10 cellular contexts compared by ENCODE assay signal in the genomic region with DNA sequence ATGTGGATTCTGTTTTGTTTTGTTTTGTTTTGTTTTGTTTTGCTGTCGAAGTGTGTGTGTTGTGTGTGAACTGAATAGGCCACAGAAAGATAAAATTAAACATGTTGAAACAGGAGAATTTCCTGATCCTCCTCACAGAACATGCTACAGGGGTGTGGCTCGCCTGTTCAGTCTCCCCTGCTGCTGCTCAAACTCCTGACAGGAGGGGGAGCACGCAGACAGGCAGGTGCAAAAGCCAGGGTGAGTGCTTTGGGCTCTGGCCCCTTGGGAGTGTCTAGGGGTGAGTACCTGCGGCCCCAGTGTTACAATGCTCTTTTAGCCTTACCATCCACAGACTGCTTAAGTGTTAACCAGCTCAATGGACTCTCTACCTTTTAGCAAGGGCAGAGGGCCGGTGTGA.
A peak's percentile ranks its signal among the peaks of the same experiment; 100 is the strongest.
DNase-seq lines count a peak whose midpoint lies in the region; ATAC-seq, FAIRE-seq and TF ChIP-seq lines count a peak whose summit lies in the region.
"Had no signal": no experiment of that assay in that cellular context is flagged by ENCODE, and none has a peak within 500 bp of the region (broad histone marks: within the 10 kb centered on the region; RNA-seq: fewer than 3 reads in every experiment).

No MANE protein-coding gene starts in this region.

- H3K9me1 ChIP-seq in keratinocyte (ENCODE audit: control insufficient read depth, extremely low read depth, insufficient read depth, low read length) = no peaks in the 10 kb centered on the region

- H3K9ac ChIP-seq in keratinocyte (ENCODE audit: control insufficient read depth, extremely low read depth, insufficient read depth, low read length) = no peak overlapping the region
- no peak overlapping the region for H3K9ac ChIP-seq in kidney (ENCODE audit: low read length in 2 of 2)

- H2AFZ ChIP-seq in keratinocyte (ENCODE audit: control insufficient read depth, low read length) = no peak overlapping the region

- no peaks in the 10 kb centered on the region for H3K27me3 ChIP-seq in keratinocyte (ENCODE audit: control insufficient read depth, extremely low read depth, insufficient read depth, low read length)

- intact Hi-C loops in kidney (cut with DNase I) = no loop called here

- no peak overlapping the region for H3K4me3 Mint-ChIP-seq in mesothelial cell of epicardium

- peaks cover 2% of the 10 kb centered on the region for H3K36me3 Mint-ChIP-seq in mesothelial cell of epicardium

- H3K4me2 ChIP-seq in keratinocyte (ENCODE audit: control insufficient read depth, extremely low read depth, insufficient read depth, low read depth, low read length) = no peak overlapping the region

- dilution Hi-C loops in keratinocyte (cut with MboI; ENCODE audit: extremely low pct_ligation_motif_present, low sequenced_read_pairs) = no loop called here

- H3K27ac Mint-ChIP-seq in mesothelial cell of epicardium = no peak overlapping the region

- DNase-seq in keratinocyte (ENCODE audit: low read depth, low spot score) (no peak), kidney (no peak), A172 (ENCODE audit: low spot score) (no peak), mesothelial cell of epicardium (ENCODE audit: low spot score in 2 of 2, unreplicated experiment in 2 of 2) (no peak)
- DNase-seq: erythroblast had no signal

- H3K36me3 ChIP-seq in keratinocyte (ENCODE audit: control insufficient read depth in 2 of 2, extremely low read depth in 1 of 2, insufficient read depth in 2 of 2, low read length in 2 of 2) (no peaks in the 10 kb centered on the region), kidney (ENCODE audit: control insufficient read depth in 1 of 2, insufficient read depth in 2 of 2, low read length in 2 of 2) (no peaks in the 10 kb centered on the region)

- H3K27ac ChIP-seq in keratinocyte (ENCODE audit: control insufficient read depth, insufficient read depth, low read length) (no peak overlapping the region), kidney (ENCODE audit: low read depth in 2 of 2, low read length in 2 of 2) (no peak overlapping the region)

- peak; percentile 28; the same call in 1 of the 2 replicates for TF ChIP-seq CTCF in LNCAP (IDR thresholded peaks at IDR 0.05)
- TF ChIP-seq CTCF in keratinocyte (optimal IDR thresholded peaks at IDR 0.05 in 1 of 3, IDR thresholded peaks at IDR 0.05 in 1 of 3, conservative IDR thresholded peaks at IDR 0.05 in 1 of 3; ENCODE audit: extremely low read depth in 1 of 3, insufficient read depth in 2 of 3, low read length in 3 of 3) = peak in 2 of 3 experiments; percentile 3 to 30
- TF ChIP-seq CTCF in kidney (IDR thresholded peaks at IDR 0.05; ENCODE audit: borderline replicate concordance, extremely low read depth, insufficient read depth) = no peak
- TF ChIP-seq CTCF in mesothelial cell of epicardium (IDR thresholded peaks at IDR 0.05; ENCODE audit: unreplicated experiment) = no peak

- H3K9me3 ChIP-seq in keratinocyte (ENCODE audit: control insufficient read depth, low read depth, low read length) (no peaks in the 10 kb centered on the region), kidney (ENCODE audit: control insufficient read depth in 1 of 2, low read length in 2 of 2) (no peaks in the 10 kb centered on the region)

- no peaks in the 10 kb centered on the region for H4K20me1 ChIP-seq in keratinocyte (ENCODE audit: control insufficient read depth, extremely low read depth, insufficient read depth, low read length)

- no peaks in the 10 kb centered on the region for H3K27me3 Mint-ChIP-seq in mesothelial cell of epicardium (ENCODE audit: low read depth)

- ATAC-seq in GM18511 (IDR thresholded peaks at IDR 0.05; ENCODE audit: unreplicated experiment) = peak; percentile 68
- ATAC-seq in GM21786 (IDR thresholded peaks at IDR 0.05; ENCODE audit: unreplicated experiment) = peak; percentile 74
- ATAC-seq in activated CD4-positive, CD25-positive, alpha-beta regulatory T cell treated with anti-CD3 and anti-CD28 coated beads, Interleukin-2, amount 50 U/mL, for 24 hours = no peak

- H3K4me1 Mint-ChIP-seq in mesothelial cell of epicardium = no peaks in the 10 kb centered on the region

- H3K4me3 ChIP-seq in keratinocyte (ENCODE audit: control insufficient read depth in 2 of 3, extremely low read depth in 1 of 3, insufficient read depth in 2 of 3, low read depth in 1 of 3, low read length in 3 of 3) = no peak overlapping the region
- H3K4me3 ChIP-seq in kidney (ENCODE audit: low read length in 2 of 2) = no peak overlapping the region

- peaks cover 15% of the 10 kb centered on the region for H3K9me3 Mint-ChIP-seq in mesothelial cell of epicardium

- FAIRE-seq in keratinocyte (lab: Jason Lieb, UNC) (no peak), kidney (lab: Jason Lieb, UNC) (no peak)
- FAIRE-seq: D721Med had no signal

- no peaks in the 10 kb centered on the region for H3K79me2 ChIP-seq in keratinocyte (ENCODE audit: control insufficient read depth, insufficient read depth, low read length)

- H3K4me1 ChIP-seq in keratinocyte (ENCODE audit: control insufficient read depth, extremely low read depth, insufficient read depth, low read length) = no peaks in the 10 kb centered on the region
- no peaks in the 10 kb centered on the region for H3K4me1 ChIP-seq in kidney (ENCODE audit: control insufficient read depth in 1 of 2, insufficient read depth in 1 of 2, low read depth in 1 of 2, low read length in 2 of 2)

Comparison
In these comparisons a context has a peak if more than half of its experiments do, and no peak if none do; other contexts are left out.
1. ATAC-seq: peak in GM18511 (single experiment) and GM21786 (single experiment); none in activated CD4-positive, CD25-positive, alpha-beta regulatory T cell treated with anti-CD3 and anti-CD28 coated beads, Interleukin-2, amount 50 U/mL, for 24 hours (0 of 2).
2. CTCF ChIP-seq: peak in LNCAP (single experiment) and keratinocyte (2 of 3); none in kidney (single experiment) and mesothelial cell of epicardium (single experiment).